9 cellular contexts compared by ENCODE assay signal in genomic region chr21:35940074-35940927, GRCh38.
DNase-seq lines count a peak whose midpoint lies in the region; FAIRE-seq and TF ChIP-seq lines count a peak whose summit lies in the region.
"Had no signal": no experiment of that assay in that cellular context is flagged by ENCODE, and none has a peak within 500 bp of the region (broad histone marks: within the 10 kb centered on the region; RNA-seq: fewer than 3 reads in every experiment).

No MANE protein-coding gene starts in this region.

- TF ChIP-seq CTCF in 22Rv1 (IDR thresholded peaks at IDR 0.05) (peak; percentile 74), GM12865 (IDR thresholded peaks at IDR 0.05; ENCODE audit: insufficient read depth, low read depth, low read length, missing control alignments) (peak; percentile 52)

- DNase-seq in GM12865 (ENCODE audit: low read depth), result peak; percentile 65
- peak; percentile 82 for DNase-seq in NCI-H2029 (lab: John Stamatoyannopoulos, UW)
- DNase-seq in UCSD-AML1 (lab: John Stamatoyannopoulos, UW; ENCODE audit: unreplicated experiment), result peak; percentile 25
- peak; percentile 13 to 40 for DNase-seq in frontal cortex (ENCODE audit: low spot score in 2 of 2)
- peak; percentile 87 for DNase-seq in pons (ENCODE audit: low spot score)
- no peak for DNase-seq in cortex of kidney (lab: John Stamatoyannopoulos, UW)
- no peak for DNase-seq in activated CD4-positive, alpha-beta T cell treated with anti-CD3 and anti-CD28 coated beads, Interleukin-2, amount 50 U/mL, for 48 hours

- peak; percentile 75 for FAIRE-seq in frontal cortex (lab: Jason Lieb, UNC)
- FAIRE-seq: GM18507 had no signal

- no peak overlapping the region for H3K4me3 ChIP-seq in GM12865 (ENCODE audit: low read depth, low read length)

- no peak overlapping the region for H3K27ac ChIP-seq in 22Rv1

Comparison
In these comparisons a context has a peak if more than half of its experiments do, and no peak if none do; other contexts are left out.
1. DNase-seq: peak in GM12865 (single experiment), NCI-H2029 (single experiment), UCSD-AML1 (single experiment), frontal cortex (2 of 2) and pons (single experiment); none in cortex of kidney (single experiment) and activated CD4-positive, alpha-beta T cell treated with anti-CD3 and anti-CD28 coated beads, Interleukin-2, amount 50 U/mL, for 48 hours (0 of 2).